In genomic region chr1:3268281-3268680, GRCh38 we compare ENCODE assay signal across 24 cellular contexts.
DNase-seq lines count a peak whose midpoint lies in the region; ATAC-seq and TF ChIP-seq lines count a peak whose summit lies in the region.
"Had no signal": no experiment of that assay in that cellular context is flagged by ENCODE, and none has a peak within 500 bp of the region (broad histone marks: within the 10 kb centered on the region; RNA-seq: fewer than 3 reads in every experiment).

No MANE protein-coding gene starts in this region.

- H3K4me1 ChIP-seq in left ventricle myocardium inferior, result peaks cover 13% of the 10 kb centered on the region
- H3K4me1 ChIP-seq: BE2C had no signal

- no peak for TF ChIP-seq CTCF in left ventricle myocardium inferior (IDR thresholded peaks at IDR 0.05; ENCODE audit: borderline replicate concordance)
- TF ChIP-seq CTCF in endothelial cell (IDR thresholded peaks at IDR 0.05; ENCODE audit: unreplicated experiment), result no peak

- H3K4me1 Mint-ChIP-seq in endothelial cell (ENCODE audit: unreplicated experiment), result no peaks in the 10 kb centered on the region
- H3K4me1 Mint-ChIP-seq: CD14-positive monocyte; CD4-positive, alpha-beta memory T cell; CD4-positive, CD25-positive, alpha-beta regulatory T cell; CD8-positive, alpha-beta memory T cell had no signal

- H3K27me3 ChIP-seq in left ventricle myocardium inferior (ENCODE audit: low read depth), result peaks cover 19% of the 10 kb centered on the region
- H3K27me3 ChIP-seq: BE2C had no signal

- TF ChIP-seq POLR2A in erythroblast (IDR thresholded peaks at IDR 0.05; ENCODE audit: low read length), result no peak

- H3K27ac ChIP-seq in left ventricle myocardium inferior (replicated peaks), result no peak overlapping the region
- H3K27ac ChIP-seq: BLaER1 had no signal

- no peak overlapping the region for H3K4me3 Mint-ChIP-seq in endothelial cell (ENCODE audit: unreplicated experiment)
- H3K4me3 Mint-ChIP-seq: CD14-positive monocyte; CD4-positive, alpha-beta memory T cell; CD4-positive, CD25-positive, alpha-beta regulatory T cell; CD8-positive, alpha-beta memory T cell had no signal

- peaks cover 11% of the 10 kb centered on the region for H3K36me3 Mint-ChIP-seq in endothelial cell (ENCODE audit: low read depth, unreplicated experiment)
- H3K36me3 Mint-ChIP-seq: CD14-positive monocyte; CD4-positive, alpha-beta memory T cell; CD4-positive, CD25-positive, alpha-beta regulatory T cell; CD8-positive, alpha-beta memory T cell had no signal

- peak overlapping the region; percentile 61 for H3K27ac Mint-ChIP-seq in endothelial cell (ENCODE audit: unreplicated experiment)
- H3K27ac Mint-ChIP-seq: CD4-positive, alpha-beta memory T cell; CD8-positive, alpha-beta memory T cell had no signal

- no peak overlapping the region for H3K4me3 ChIP-seq in left ventricle myocardium inferior
- H3K4me3 ChIP-seq: BLaER1, GM12878 had no signal

- no peak for ATAC-seq in Right ventricle myocardium inferior
- ATAC-seq: GM12878 had no signal

- no peaks in the 10 kb centered on the region for H3K36me3 ChIP-seq in left ventricle myocardium inferior
- H3K36me3 ChIP-seq: BE2C, BLaER1 had no signal

- no peaks in the 10 kb centered on the region for H3K9me3 ChIP-seq in left ventricle myocardium inferior (replicated peaks)
- H3K9me3 ChIP-seq: BE2C, BLaER1 had no signal

- peaks cover 20% of the 10 kb centered on the region for H3K27me3 Mint-ChIP-seq in endothelial cell (ENCODE audit: unreplicated experiment)
- H3K27me3 Mint-ChIP-seq: CD4-positive, CD25-positive, alpha-beta regulatory T cell had no signal

- no peaks in the 10 kb centered on the region for H3K9me3 Mint-ChIP-seq in endothelial cell (ENCODE audit: unreplicated experiment)
- H3K9me3 Mint-ChIP-seq: CD8-positive, alpha-beta memory T cell had no signal

- intact Hi-C loops in Right ventricle myocardium inferior (cut with DNase I) (no loop called here), left ventricle myocardium inferior (cut with micrococcal nuclease) (no loop called here)

- DNase-seq in Right ventricle myocardium inferior (ENCODE audit: missing footprints) (peak; percentile 37), left ventricle myocardium inferior (no peak), NCI-H69 (lab: John Stamatoyannopoulos, UW) (peak; percentile 1), endothelial cell (ENCODE audit: low spot score) (no peak), erythroblast (lab: John Stamatoyannopoulos, UW) (no peak), dermis blood vessel endothelial cell (no peak)
- DNase-seq: 8988T; ACHN; BE2C; C1 segment of cervical spinal cord; CD4-positive, alpha-beta memory T cell; CD4-positive, CD25-positive, alpha-beta regulatory T cell; CD8-positive, alpha-beta memory T cell; COR-L47; DMS 273 treated with DMSO at 0.1 percent for 48 hours; DMS153; DMS53; DMS79; DND-41; EL; GDM1 had no signal

Comparison
In these comparisons a context has a peak if more than half of its experiments do, and no peak if none do; other contexts are left out.
1. DNase-seq: peak in Right ventricle myocardium inferior (single experiment) and NCI-H69 (single experiment); none in left ventricle myocardium inferior (single experiment), endothelial cell (single experiment), erythroblast (0 of 2) and dermis blood vessel endothelial cell (single experiment).